Comparison of ENCODE assay signal across 11 cellular contexts in the genomic region with DNA sequence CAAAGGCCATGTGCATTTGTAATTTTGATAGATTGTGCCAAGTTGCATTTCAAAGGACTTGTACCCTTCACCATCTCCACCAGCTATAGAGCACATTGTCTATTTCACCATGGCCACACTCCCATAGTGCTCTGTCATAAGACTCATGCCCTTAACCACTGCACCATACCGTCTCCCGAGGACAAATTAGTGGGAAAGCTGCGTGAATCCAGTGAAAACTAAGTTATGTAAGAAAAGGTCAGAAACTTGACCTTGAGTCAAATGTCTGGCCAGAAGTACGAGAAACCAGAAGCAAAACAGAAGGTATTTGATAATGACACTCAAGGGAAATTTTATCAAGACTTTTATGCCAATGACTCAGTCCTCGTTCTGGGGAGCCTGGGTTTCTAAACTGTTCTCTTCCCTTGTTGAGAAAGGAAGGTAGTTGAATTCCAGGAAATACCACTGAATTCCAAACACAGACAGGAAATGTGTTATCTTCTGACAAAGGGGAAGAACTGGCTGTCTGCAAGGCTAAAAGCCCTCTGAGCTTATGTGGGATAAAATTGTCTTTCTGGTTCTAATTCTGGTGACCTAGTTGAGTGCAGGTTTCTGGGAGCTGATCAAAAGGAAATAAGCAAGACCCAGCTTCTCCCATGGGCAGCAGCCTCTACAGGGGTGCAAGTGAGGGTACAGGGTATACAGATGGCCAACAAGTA. TPM values are rescaled to one million over a fixed set of nuclear protein-coding genes. Genes with fewer than 3 reads are reported as not detected.
DNase-seq lines count a peak whose midpoint lies in the region; ATAC-seq, FAIRE-seq and TF ChIP-seq lines count a peak whose summit lies in the region.
"Had no signal": no experiment of that assay in that cellular context is flagged by ENCODE, and none has a peak within 500 bp of the region (broad histone marks: within the 10 kb centered on the region; RNA-seq: fewer than 3 reads in every experiment).

No MANE protein-coding gene starts in this region.

- ATAC-seq in activated CD8-positive, alpha-beta T cell treated with anti-CD3 and anti-CD28 coated beads for 36 hours = peak; percentile 30
- ATAC-seq in activated CD8-positive, alpha-beta T cell treated with anti-CD3 and anti-CD28 coated beads, Interleukin-2, amount 10 ng/mL, durations not matched to agents 7 days and 5 days = no peak
- ATAC-seq in GM18498 (IDR thresholded peaks at IDR 0.05; ENCODE audit: unreplicated experiment) = no peak
- no peak for ATAC-seq in GM18511 (IDR thresholded peaks at IDR 0.05; ENCODE audit: unreplicated experiment)

- peaks cover 5% of the 10 kb centered on the region for H3K27me3 Mint-ChIP-seq in activated CD8-positive, alpha-beta T cell treated with anti-CD3 and anti-CD28 coated beads for 36 hours
- H3K27me3 Mint-ChIP-seq in activated CD8-positive, alpha-beta T cell treated with anti-CD3 and anti-CD28 coated beads, Interleukin-2, amount 10 ng/mL, durations not matched to agents 7 days and 5 days (ENCODE audit: low read depth) = peaks cover 7% of the 10 kb centered on the region

- H3K4me3 ChIP-seq in cardiac fibroblast (replicated peaks in 1 of 2; ENCODE audit: low read depth in 2 of 2, low read length in 2 of 2) = no peak overlapping the region
- H3K4me3 ChIP-seq: skin epidermis had no signal

- no peaks in the 10 kb centered on the region for H3K36me3 Mint-ChIP-seq in activated CD8-positive, alpha-beta T cell treated with anti-CD3 and anti-CD28 coated beads for 36 hours (ENCODE audit: low read depth)
- H3K36me3 Mint-ChIP-seq in activated CD8-positive, alpha-beta T cell treated with anti-CD3 and anti-CD28 coated beads, Interleukin-2, amount 10 ng/mL, durations not matched to agents 7 days and 5 days (ENCODE audit: low read depth) = no peaks in the 10 kb centered on the region

- peak; percentile 17 for FAIRE-seq in urothelium cell line (lab: Jason Lieb, UNC)

- DNase-seq in activated CD8-positive, alpha-beta T cell treated with anti-CD3 and anti-CD28 coated beads for 36 hours = no peak
- no peak for DNase-seq in activated CD8-positive, alpha-beta T cell treated with anti-CD3 and anti-CD28 coated beads, Interleukin-2, amount 10 ng/mL, durations not matched to agents 7 days and 5 days
- DNase-seq in cardiac fibroblast (ENCODE audit: low read depth in 2 of 2) (peak; percentile 89 to 90), kidney tubule cell (ENCODE audit: low spot score) (peak; percentile 80), urothelium cell line (ENCODE audit: low spot score) (peak; percentile 49), NCI-H1930 (lab: John Stamatoyannopoulos, UW) (no peak)
- DNase-seq: hypothalamus, NCI-H446 had no signal

- peaks cover 11% of the 10 kb centered on the region for H3K4me1 Mint-ChIP-seq in activated CD8-positive, alpha-beta T cell treated with anti-CD3 and anti-CD28 coated beads for 36 hours (ENCODE audit: low read depth)
- peaks cover 10% of the 10 kb centered on the region for H3K4me1 Mint-ChIP-seq in activated CD8-positive, alpha-beta T cell treated with anti-CD3 and anti-CD28 coated beads, Interleukin-2, amount 10 ng/mL, durations not matched to agents 7 days and 5 days (ENCODE audit: low read depth)

- POLR2A ChIA-PET in activated CD8-positive, alpha-beta T cell treated with anti-CD3 and anti-CD28 coated beads for 36 hours (lab: Charles Lee) = no interaction called here
- POLR2A ChIA-PET in activated CD8-positive, alpha-beta T cell treated with anti-CD3 and anti-CD28 coated beads, Interleukin-2, amount 10 ng/mL, durations not matched to agents 7 days and 5 days (lab: Charles Lee) = no interaction called here

- H3K9me3 Mint-ChIP-seq in activated CD8-positive, alpha-beta T cell treated with anti-CD3 and anti-CD28 coated beads for 36 hours = no peaks in the 10 kb centered on the region
- H3K9me3 Mint-ChIP-seq in activated CD8-positive, alpha-beta T cell treated with anti-CD3 and anti-CD28 coated beads, Interleukin-2, amount 10 ng/mL, durations not matched to agents 7 days and 5 days (ENCODE audit: insufficient read depth) = no peaks in the 10 kb centered on the region

- CTCF ChIA-PET in activated CD8-positive, alpha-beta T cell treated with anti-CD3 and anti-CD28 coated beads for 36 hours (lab: Charles Lee) = interaction anchor here (1.0 kb wide), 1 partner anchor 11 kb away, joined by 4 read pairs; no protein-coding TSS in a partner anchor
- CTCF ChIA-PET in activated CD8-positive, alpha-beta T cell treated with anti-CD3 and anti-CD28 coated beads, Interleukin-2, amount 10 ng/mL, durations not matched to agents 7 days and 5 days (lab: Charles Lee) = no interaction called here

- no peak overlapping the region for H3K27ac Mint-ChIP-seq in activated CD8-positive, alpha-beta T cell treated with anti-CD3 and anti-CD28 coated beads for 36 hours
- no peak overlapping the region for H3K27ac Mint-ChIP-seq in activated CD8-positive, alpha-beta T cell treated with anti-CD3 and anti-CD28 coated beads, Interleukin-2, amount 10 ng/mL, durations not matched to agents 7 days and 5 days

- no peak for TF ChIP-seq CTCF in activated CD8-positive, alpha-beta T cell treated with anti-CD3 and anti-CD28 coated beads for 36 hours (IDR thresholded peaks at IDR 0.05)
- TF ChIP-seq CTCF in cardiac fibroblast (IDR thresholded peaks at IDR 0.05; ENCODE audit: low read depth, low read length) = no peak

- no peak overlapping the region for H3K4me3 Mint-ChIP-seq in activated CD8-positive, alpha-beta T cell treated with anti-CD3 and anti-CD28 coated beads for 36 hours
- no peak overlapping the region for H3K4me3 Mint-ChIP-seq in activated CD8-positive, alpha-beta T cell treated with anti-CD3 and anti-CD28 coated beads, Interleukin-2, amount 10 ng/mL, durations not matched to agents 7 days and 5 days

- intact Hi-C loops in activated CD8-positive, alpha-beta T cell treated with anti-CD3 and anti-CD28 coated beads for 36 hours (cut with micrococcal nuclease) = no loop called here

RNA-seq across cellular contexts. Expression of gene CDK1, which starts 49.7 kb away (rescaled TPM):
- total RNA-seq in activated CD8-positive, alpha-beta T cell treated with anti-CD3 and anti-CD28 coated beads for 36 hours = 100 to 1,000 TPM; 108 to 112 TPM
- 100 to 1,000 TPM; 131 to 147 TPM for total RNA-seq in activated CD8-positive, alpha-beta T cell treated with anti-CD3 and anti-CD28 coated beads, Interleukin-2, amount 10 ng/mL, durations not matched to agents 7 days and 5 days

Comparison
In these comparisons a context has a peak if more than half of its experiments do, and no peak if none do; other contexts are left out.
1. DNase-seq: peak in cardiac fibroblast (2 of 2), kidney tubule cell (single experiment) and urothelium cell line (single experiment); none in activated CD8-positive, alpha-beta T cell treated with anti-CD3 and anti-CD28 coated beads for 36 hours (single experiment), activated CD8-positive, alpha-beta T cell treated with anti-CD3 and anti-CD28 coated beads, Interleukin-2, amount 10 ng/mL, durations not matched to agents 7 days and 5 days (single experiment) and NCI-H1930 (0 of 2).